Comparison of ENCODE assay signal across 24 cellular contexts in genomic region chr1:172941456-172941855, GRCh38.
DNase-seq lines count a peak whose midpoint lies in the region; ATAC-seq and TF ChIP-seq lines count a peak whose summit lies in the region.
"Had no signal": no experiment of that assay in that cellular context is flagged by ENCODE, and none has a peak within 500 bp of the region (broad histone marks: within the 10 kb centered on the region; RNA-seq: fewer than 3 reads in every experiment).

No MANE protein-coding gene starts in this region.

- peaks cover 86% of the 10 kb centered on the region for H3K4me1 Mint-ChIP-seq in HFFc6 (ENCODE audit: low read depth)
- H3K4me1 Mint-ChIP-seq in mesothelial cell of epicardium: peaks cover 42% of the 10 kb centered on the region
- H3K4me1 Mint-ChIP-seq: CD8-positive, alpha-beta memory T cell had no signal

- H3K79me2 ChIP-seq in SU-DHL-6 (ENCODE audit: insufficient read depth, low read length): no peaks in the 10 kb centered on the region

- H3K9me3 Mint-ChIP-seq in HFFc6 (no peaks in the 10 kb centered on the region), mesothelial cell of epicardium (peaks cover 19% of the 10 kb centered on the region)
- H3K9me3 Mint-ChIP-seq: CD8-positive, alpha-beta memory T cell; T-helper 1 cell treated with Interleukin-12 subunit alpha and Interleukin-12 subunit beta and Interleukin-4 antibody, amounts not matched to agents 30 μg/mL and 1 μg/mL, for 36 hours had no signal

- H3K27ac ChIP-seq in SU-DHL-6 (ENCODE audit: low read depth, low read length) (no peak overlapping the region), left lung (no peak overlapping the region)
- H3K27ac ChIP-seq: HL-60, PC-9 had no signal

- H3F3A ChIP-seq in SU-DHL-6 (ENCODE audit: insufficient read depth): no peaks in the 10 kb centered on the region

- H3K27me3 Mint-ChIP-seq in HFFc6 (ENCODE audit: insufficient read depth) (no peaks in the 10 kb centered on the region), mesothelial cell of epicardium (ENCODE audit: low read depth) (no peaks in the 10 kb centered on the region)
- H3K27me3 Mint-ChIP-seq: CD8-positive, alpha-beta memory T cell had no signal

- H3K9me3 ChIP-seq in SU-DHL-6 (ENCODE audit: insufficient read depth, low read length): no peaks in the 10 kb centered on the region
- H3K9me3 ChIP-seq in left lung: peaks cover 0 to 4% of the 10 kb centered on the region in 2 donors
- H3K9me3 ChIP-seq: BE2C had no signal

- H3K36me3 ChIP-seq in SU-DHL-6 (ENCODE audit: low read length) (no peaks in the 10 kb centered on the region), left lung (no peaks in the 10 kb centered on the region)
- H3K36me3 ChIP-seq: BE2C had no signal

- H3K27me3 ChIP-seq in SU-DHL-6 (ENCODE audit: low read length) (no peaks in the 10 kb centered on the region), left lung (no peaks in the 10 kb centered on the region)
- H3K27me3 ChIP-seq: BE2C had no signal

- H3K4me1 ChIP-seq in left lung: no peaks in the 10 kb centered on the region
- H3K4me1 ChIP-seq: BE2C had no signal

- H3K4me2 ChIP-seq in SU-DHL-6 (ENCODE audit: low read depth, low read length, poor library complexity, severe bottlenecking): peak overlapping the region; percentile 1
- H3K4me2 ChIP-seq: PC-9 had no signal

- H3K27ac Mint-ChIP-seq in HFFc6 (peak overlapping the region; percentile 85), mesothelial cell of epicardium (no peak overlapping the region)
- H3K27ac Mint-ChIP-seq: CD14-positive monocyte; CD8-positive, alpha-beta memory T cell; T-helper 1 cell treated with Interleukin-12 subunit alpha and Interleukin-12 subunit beta and Interleukin-4 antibody, amounts not matched to agents 30 μg/mL and 1 μg/mL, for 36 hours had no signal

- H3K36me3 Mint-ChIP-seq in HFFc6 (ENCODE audit: low read depth): peaks cover 24% of the 10 kb centered on the region
- peaks cover 6% of the 10 kb centered on the region for H3K36me3 Mint-ChIP-seq in mesothelial cell of epicardium
- H3K36me3 Mint-ChIP-seq: CD14-positive monocyte; CD8-positive, alpha-beta memory T cell had no signal

- peak overlapping the region; percentile 64 for H3K4me3 Mint-ChIP-seq in HFFc6
- no peak overlapping the region for H3K4me3 Mint-ChIP-seq in mesothelial cell of epicardium
- H3K4me3 Mint-ChIP-seq: CD8-positive, alpha-beta memory T cell; T-helper 1 cell treated with Interleukin-12 subunit alpha and Interleukin-12 subunit beta and Interleukin-4 antibody, amounts not matched to agents 30 μg/mL and 1 μg/mL, for 36 hours had no signal

- TF ChIP-seq CTCF in HFFc6 (IDR thresholded peaks at IDR 0.05): no peak
- no peak for TF ChIP-seq CTCF in SU-DHL-6 (IDR thresholded peaks at IDR 0.05; ENCODE audit: insufficient read depth, low read length, poor library complexity, severe bottlenecking)
- no peak for TF ChIP-seq CTCF in left lung (IDR thresholded peaks at IDR 0.05)
- no peak for TF ChIP-seq CTCF in mesothelial cell of epicardium (IDR thresholded peaks at IDR 0.05; ENCODE audit: unreplicated experiment)

- no peak overlapping the region for H3K9ac ChIP-seq in SU-DHL-6 (ENCODE audit: low read length)

- H3K9me2 ChIP-seq in SU-DHL-6 (replicated peaks; ENCODE audit: insufficient read depth, low read length): no peaks in the 10 kb centered on the region

- no peak for ATAC-seq in left colon
- no peak for ATAC-seq in left lung
- ATAC-seq in HG03520 (IDR thresholded peaks at IDR 0.05; ENCODE audit: unreplicated experiment): no peak
- ATAC-seq: Right ventricle myocardium inferior had no signal

- H4K20me1 ChIP-seq in SU-DHL-6 (ENCODE audit: low read depth, low read length): no peaks in the 10 kb centered on the region

- DNase-seq in HFFc6 (no peak), globus pallidus (ENCODE audit: low spot score) (peak; percentile 12), left colon (no peak), left lung (no peak), mesothelial cell of epicardium (ENCODE audit: low spot score in 2 of 2, unreplicated experiment in 2 of 2) (no peak)
- DNase-seq: BE2C; CD8-positive, alpha-beta memory T cell; DMS 273 treated with DMSO at 0.1 percent for 48 hours; DMS79; H7; NCI-H1092; NCI-H1417 treated with DMSO at 0.1 percent for 48 hours; NCI-H1694 treated with DMSO at 0.1 percent for 48 hours; NCI-H2171 treated with DMSO at 0.1 percent for 48 hours; NCI-H524 treated with DMSO at 0.1 percent for 48 hours; NCI-H774; PC-9; SW 1271 had no signal

- no peak overlapping the region for H3K4me3 ChIP-seq in SU-DHL-6 (ENCODE audit: insufficient read depth, low read length, poor library complexity, severe bottlenecking)
- H3K4me3 ChIP-seq in left lung: no peak overlapping the region
- H3K4me3 ChIP-seq: PC-9 had no signal

- no peak overlapping the region for H2AFZ ChIP-seq in SU-DHL-6 (ENCODE audit: low read depth, low read length, severe bottlenecking)
- H2AFZ ChIP-seq: PC-9 had no signal

- intact Hi-C loops in left colon (cut with DNase I, micrococcal nuclease) (no loop called here), left lung (cut with DNase I) (no loop called here)
